Comparison of ENCODE assay signal across 12 cellular contexts in genomic region chr20:10660661-10661060, GRCh38. TPM values are rescaled to one million over a fixed set of nuclear protein-coding genes. Genes with fewer than 3 reads are reported as not detected.
DNase-seq lines count a peak whose midpoint lies in the region; ATAC-seq and TF ChIP-seq lines count a peak whose summit lies in the region.
"Had no signal": no experiment of that assay in that cellular context is flagged by ENCODE, and none has a peak within 500 bp of the region (broad histone marks: within the 10 kb centered on the region; RNA-seq: fewer than 3 reads in every experiment).

No MANE protein-coding gene starts in this region.

- no peaks in the 10 kb centered on the region for H3K36me3 ChIP-seq in adrenal gland (replicated peaks in 1 of 2)
- peaks cover 59% of the 10 kb centered on the region for H3K36me3 ChIP-seq in right atrium auricular region
- peaks cover 23% of the 10 kb centered on the region for H3K36me3 ChIP-seq in rectal smooth muscle tissue (ENCODE audit: control insufficient read depth, insufficient read depth, low read length)

- no peaks in the 10 kb centered on the region for H3K27me3 ChIP-seq in adrenal gland
- H3K27me3 ChIP-seq in right atrium auricular region, result no peaks in the 10 kb centered on the region
- peaks cover 2% of the 10 kb centered on the region for H3K27me3 ChIP-seq in rectal smooth muscle tissue (ENCODE audit: control insufficient read depth, insufficient read depth, low read length)

- TF ChIP-seq CTCF in adrenal gland (IDR thresholded peaks at IDR 0.05) (no peak), right atrium auricular region (IDR thresholded peaks at IDR 0.05) (no peak), natural killer cell (IDR thresholded peaks at IDR 0.05) (no peak)

- no peak overlapping the region for H3K4me3 ChIP-seq in adrenal gland
- H3K4me3 ChIP-seq in right atrium auricular region, result no peak overlapping the region
- H3K4me3 ChIP-seq in rectal smooth muscle tissue (ENCODE audit: low read length), result no peak overlapping the region

- TF ChIP-seq POLR2A in adrenal gland (IDR thresholded peaks at IDR 0.05), result no peak

- H3K4me1 Mint-ChIP-seq in activated T-cell treated with anti-CD3 and anti-CD28 coated beads, Interleukin-2, amount 50 U/mL, for 4 hours (ENCODE audit: low read depth), result no peaks in the 10 kb centered on the region
- no peaks in the 10 kb centered on the region for H3K4me1 Mint-ChIP-seq in natural killer cell

- in situ Hi-C loops in Caki2 (cut with HindIII; ENCODE audit: low pct_unique_long_range_greater_than_20kb, low sequenced_read_pairs), result no loop called here

- H3K27ac ChIP-seq in adrenal gland (peak overlapping the region in 2 of 5 donors; percentile 40 to 84), right atrium auricular region (peak overlapping the region; percentile 59 to 85), rectal smooth muscle tissue (ENCODE audit: low read depth, low read length) (peak overlapping the region; percentile 74)

- H3K9ac ChIP-seq in rectal smooth muscle tissue (ENCODE audit: low read length), result no peak overlapping the region

- H3K27me3 Mint-ChIP-seq in activated T-cell treated with anti-CD3 and anti-CD28 coated beads, Interleukin-2, amount 50 U/mL, for 4 hours (ENCODE audit: low read depth), result peaks cover 23% of the 10 kb centered on the region
- H3K27me3 Mint-ChIP-seq in natural killer cell (ENCODE audit: low read depth in 2 of 2), result peaks cover 3 to 8% of the 10 kb centered on the region in 2 donors

- no peak for ATAC-seq in activated T-cell treated with anti-CD3 and anti-CD28 coated beads, Interleukin-2, amount 50 U/mL, for 4 hours
- no peak for ATAC-seq in natural killer cell

- intact Hi-C loops in adrenal gland (cut with DNase I) (no loop called here), natural killer cell (cut with micrococcal nuclease) (no loop called here)

- peaks cover 14 to 21% of the 10 kb centered on the region in 2 donors for H3K4me1 ChIP-seq in adrenal gland (replicated peaks in 1 of 2)
- peaks cover 0 to 80% of the 10 kb centered on the region in 2 donors for H3K4me1 ChIP-seq in right atrium auricular region
- peaks cover 41% of the 10 kb centered on the region for H3K4me1 ChIP-seq in rectal smooth muscle tissue (ENCODE audit: control insufficient read depth, insufficient read depth, low read length)

- DNase-seq in Caki2 (ENCODE audit: low read depth) (peak; percentile 78), adrenal gland (peak in 6 of 7 donors; percentile 44 to 72 (median 60)), right atrium auricular region (ENCODE audit: low spot score) (peak; percentile 61), germinal center (ENCODE audit: low spot score) (no peak), natural killer cell (no peak)
- DNase-seq in activated T-cell treated with anti-CD3 and anti-CD28 coated beads, Interleukin-2, amount 50 U/mL, for 4 hours, result no peak
- DNase-seq in stimulated activated naive CD4-positive, alpha-beta T cell treated with Interleukin-2 at 50 U/mL for 16 hours (lab: John Stamatoyannopoulos, UW), result no peak
- DNase-seq: activated CD4-positive, alpha-beta T cell treated with anti-CD3 and anti-CD28 coated beads, Interleukin-2, amount 50 U/mL, for 48 hours; activated naive CD4-positive, alpha-beta T cell treated with Interleukin-2 at 50 U/mL for 16 hours; NCI-H2081 treated with DMSO at 0.1 percent for 48 hours had no signal

- H3K36me3 Mint-ChIP-seq in activated T-cell treated with anti-CD3 and anti-CD28 coated beads, Interleukin-2, amount 50 U/mL, for 4 hours (ENCODE audit: insufficient read depth), result no peaks in the 10 kb centered on the region
- no peaks in the 10 kb centered on the region for H3K36me3 Mint-ChIP-seq in natural killer cell

- no peaks in the 10 kb centered on the region for H3K9me3 Mint-ChIP-seq in activated T-cell treated with anti-CD3 and anti-CD28 coated beads, Interleukin-2, amount 50 U/mL, for 4 hours
- H3K9me3 Mint-ChIP-seq in natural killer cell, result no peaks in the 10 kb centered on the region
- H3K9me3 Mint-ChIP-seq: T-helper 1 cell treated with Interleukin-12 subunit alpha and Interleukin-12 subunit beta and Interleukin-4 antibody, amounts not matched to agents 30 μg/mL and 1 μg/mL, for 36 hours had no signal

- H3K27ac Mint-ChIP-seq in natural killer cell, result no peak overlapping the region
- H3K27ac Mint-ChIP-seq: T-helper 1 cell treated with Interleukin-12 subunit alpha and Interleukin-12 subunit beta and Interleukin-4 antibody, amounts not matched to agents 30 μg/mL and 1 μg/mL, for 36 hours had no signal

- no peak overlapping the region for H3K4me3 Mint-ChIP-seq in activated T-cell treated with anti-CD3 and anti-CD28 coated beads, Interleukin-2, amount 50 U/mL, for 4 hours
- H3K4me3 Mint-ChIP-seq in natural killer cell, result no peak overlapping the region
- H3K4me3 Mint-ChIP-seq: T-helper 1 cell treated with Interleukin-12 subunit alpha and Interleukin-12 subunit beta and Interleukin-4 antibody, amounts not matched to agents 30 μg/mL and 1 μg/mL, for 36 hours had no signal

- H3K9me3 ChIP-seq in adrenal gland (replicated peaks in 1 of 3) (no peaks in the 10 kb centered on the region), right atrium auricular region (no peaks in the 10 kb centered on the region)

- WGBS in adrenal gland, 4 donors, result 31 to 55% (median 50%) methylated on average over 8 to 11 of the region's 11 CpGs

RNA-seq across cellular contexts. Expression of gene JAG1, which starts 13.1 kb away (rescaled TPM):
- total RNA-seq in Caki2 (2014; rRNA removed; shearing (Covaris generic); ENCODE audit: low replicate concordance), result 142 and 148 TPM in 2 replicates
- total RNA-seq in adrenal gland, result 10 to 100 TPM in 6 of 8 donors, 1 to 10 TPM in 2; 7.9 to 22.0 (median 16.0) TPM
- polyA plus RNA-seq in adrenal gland, result 1 to 10 TPM; 6.8 to 8.5 (median 7.9) TPM
- total RNA-seq in right atrium auricular region, result 10 to 100 TPM; 30.9 to 32.8 TPM
- under 1 TPM; 0.33 to 0.47 (median 0.38) TPM for total RNA-seq in activated T-cell treated with anti-CD3 and anti-CD28 coated beads, Interleukin-2, amount 50 U/mL, for 4 hours
- total RNA-seq in natural killer cell, result 10 to 100 TPM in 1 of 3 donors, 1 to 10 TPM in 2; 8.1 to 12.3 (median 8.7) TPM

Comparison
In these comparisons a context has a peak if more than half of its experiments do, and no peak if none do; other contexts are left out.
1. DNase-seq: peak in Caki2 (single experiment), adrenal gland (6 of 7) and right atrium auricular region (single experiment); none in germinal center (single experiment), activated T-cell treated with anti-CD3 and anti-CD28 coated beads, Interleukin-2, amount 50 U/mL, for 4 hours (single experiment), stimulated activated naive CD4-positive, alpha-beta T cell treated with Interleukin-2 at 50 U/mL for 16 hours (single experiment) and natural killer cell (single experiment).
2. RNA of gene JAG1, which starts 13.1 kb away (total RNA-seq): 142 to 148 TPM in Caki2, 30.9 to 32.8 TPM in right atrium auricular region, 7.9 to 22.0 TPM in adrenal gland and 8.1 to 12.3 TPM in natural killer cell; 0.33 to 0.47 TPM in activated T-cell treated with anti-CD3 and anti-CD28 coated beads, Interleukin-2, amount 50 U/mL, for 4 hours; every median in the first group is over 4 times any median in the second.